In the genomic region with DNA sequence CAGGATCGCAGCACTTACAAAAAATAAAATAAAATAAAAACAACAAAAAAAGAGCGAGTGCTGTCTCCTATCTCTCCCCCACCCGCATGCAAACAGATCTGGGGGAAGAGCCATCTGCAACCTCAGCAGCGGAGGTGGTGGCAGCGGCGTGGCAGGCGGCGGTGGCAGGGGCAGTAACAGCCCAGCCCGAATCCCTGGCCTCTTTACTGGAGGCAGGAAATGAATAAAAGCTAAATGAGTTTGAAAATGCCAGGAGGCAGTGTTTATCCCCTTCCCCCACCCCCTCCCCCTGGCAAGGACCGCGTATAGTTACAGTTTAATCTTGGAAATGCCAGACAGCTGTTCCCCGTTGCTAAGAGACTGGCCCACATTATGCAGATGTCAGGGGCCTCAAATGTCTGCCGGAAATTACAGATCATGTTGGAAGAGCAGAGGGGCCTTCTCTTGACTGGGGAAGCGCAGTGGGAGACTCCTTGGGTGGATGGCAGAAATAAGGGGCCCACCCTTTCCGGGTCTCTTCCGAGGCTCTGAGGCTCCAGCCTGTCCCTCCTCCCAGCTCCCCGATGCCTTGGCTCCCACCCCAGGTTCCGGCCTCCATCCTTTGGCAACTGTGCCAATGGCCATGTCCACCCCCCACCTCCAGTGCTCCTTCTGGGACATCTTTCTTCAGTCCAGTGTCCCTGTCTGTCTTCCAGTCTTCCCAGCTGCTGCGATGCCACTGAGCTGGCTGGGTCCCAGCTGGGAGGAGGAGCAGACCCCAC, we compare ENCODE assay signal across 8 cellular contexts.
DNase-seq lines count a peak whose midpoint lies in the region; ATAC-seq, FAIRE-seq and TF ChIP-seq lines count a peak whose summit lies in the region.

No MANE protein-coding gene starts in this region.

- H3K4me2 ChIP-seq in astrocyte (ENCODE audit: low read length) = peak overlapping the region; percentile 78

- peaks cover 59% of the 10 kb centered on the region for H3K4me1 ChIP-seq in astrocyte (ENCODE audit: insufficient read depth, low read length)

- H3K9me3 Mint-ChIP-seq in astrocyte (ENCODE audit: unreplicated experiment) (peaks cover 2% of the 10 kb centered on the region), immature natural killer cell (no peaks in the 10 kb centered on the region)

- no peak for FAIRE-seq in astrocyte (lab: Jason Lieb, UNC)

- DNase-seq in H4 (ENCODE audit: low spot score) (peak; percentile 88), NCI-H526 (lab: John Stamatoyannopoulos, UW) (peak; percentile 94), astrocyte (ENCODE audit: low read depth) (peak; percentile 88), immature natural killer cell (peak; percentile 26 to 41 (median 38)), SIG-M5 (lab: John Stamatoyannopoulos, UW) (no peak)

- H3K36me3 Mint-ChIP-seq in astrocyte (ENCODE audit: low read depth, unreplicated experiment) = no peaks in the 10 kb centered on the region
- H3K36me3 Mint-ChIP-seq in immature natural killer cell = no peaks in the 10 kb centered on the region

- H3K9ac ChIP-seq in astrocyte (ENCODE audit: low read length) = peak overlapping the region; percentile 86

- no peaks in the 10 kb centered on the region for H4K20me1 ChIP-seq in astrocyte (ENCODE audit: insufficient read depth, low read length)

- H3K4me3 Mint-ChIP-seq in astrocyte (ENCODE audit: unreplicated experiment) (no peak overlapping the region), immature natural killer cell (peak overlapping the region; percentile 35 to 60 (median 46))

- H3K27ac ChIP-seq in 22Rv1 (peak overlapping the region; percentile 77), astrocyte (ENCODE audit: low read depth, low read length) (peak overlapping the region; percentile 98), skin epidermis (peak overlapping the region; percentile 49 to 98 (median 89))

- no peaks in the 10 kb centered on the region for H3K9me3 ChIP-seq in astrocyte (ENCODE audit: insufficient read depth, low read depth, low read length)

- H3K4me3 ChIP-seq in astrocyte (ENCODE audit: insufficient read depth, low read depth, low read length) (peak overlapping the region; percentile 9), skin epidermis (no peak overlapping the region)

- no peaks in the 10 kb centered on the region for H3K27me3 Mint-ChIP-seq in astrocyte (ENCODE audit: low read depth, unreplicated experiment)
- H3K27me3 Mint-ChIP-seq in immature natural killer cell (ENCODE audit: low read depth in 3 of 3) = peaks cover 0 to 8% (median 2%) of the 10 kb centered on the region in 3 donors

- no peak for ATAC-seq in GM21576 (IDR thresholded peaks at IDR 0.05; ENCODE audit: unreplicated experiment)

- H3K27ac Mint-ChIP-seq in astrocyte (ENCODE audit: unreplicated experiment) (peak overlapping the region; percentile 96), immature natural killer cell (peak overlapping the region in 3 of 6 donors; percentile 31 to 54 (median 40))

- no peaks in the 10 kb centered on the region for H3K36me3 ChIP-seq in astrocyte (ENCODE audit: insufficient read depth, low read length)

- TF ChIP-seq CTCF in 22Rv1 (IDR thresholded peaks at IDR 0.05) (no peak), astrocyte (IDR thresholded peaks at IDR 0.05; ENCODE audit: insufficient read depth, low read depth, low read length) (no peak)

- no peaks in the 10 kb centered on the region for H3K79me2 ChIP-seq in astrocyte (ENCODE audit: insufficient read depth, low read length)

- peaks cover 82% of the 10 kb centered on the region for H3K4me1 Mint-ChIP-seq in astrocyte (ENCODE audit: low read depth, unreplicated experiment)
- H3K4me1 Mint-ChIP-seq in immature natural killer cell = peaks cover 28 to 32% of the 10 kb centered on the region in 2 donors

- H3K27me3 ChIP-seq in astrocyte (ENCODE audit: insufficient read depth, low read length) = no peaks in the 10 kb centered on the region

- peak overlapping the region; percentile 54 for H2AFZ ChIP-seq in astrocyte (ENCODE audit: low read depth, low read length)
